ENCODE assay signal across 15 cellular contexts in genomic region chr6:149933461-149933860, GRCh38. TPM values are rescaled to one million over a fixed set of nuclear protein-coding genes. Genes with fewer than 3 reads are reported as not detected.
DNase-seq lines count a peak whose midpoint lies in the region; ATAC-seq, FAIRE-seq and TF ChIP-seq lines count a peak whose summit lies in the region.
"Had no signal": no experiment of that assay in that cellular context is flagged by ENCODE, and none has a peak within 500 bp of the region (broad histone marks: within the 10 kb centered on the region; RNA-seq: fewer than 3 reads in every experiment).

No MANE protein-coding gene starts in this region.

- no peak overlapping the region for H3K27ac Mint-ChIP-seq in glutamatergic neuron (ENCODE audit: unreplicated experiment)
- H3K27ac Mint-ChIP-seq: CD8-positive, alpha-beta T cell had no signal

- peak overlapping the region; percentile 41 for H3K4me3 Mint-ChIP-seq in glutamatergic neuron (ENCODE audit: unreplicated experiment)
- H3K4me3 Mint-ChIP-seq: CD8-positive, alpha-beta T cell had no signal

- H3K27me3 ChIP-seq in right atrium auricular region: peaks cover 15 to 27% of the 10 kb centered on the region in 2 donors

- H3K4me3 ChIP-seq in right atrium auricular region: no peak overlapping the region
- H3K4me3 ChIP-seq: BLaER1, GM12878, SJSA1 had no signal

- peaks cover 0 to 4% of the 10 kb centered on the region in 2 donors for H3K4me1 ChIP-seq in right atrium auricular region

- TF ChIP-seq POLR2A in H54 (IDR thresholded peaks at IDR 0.05; ENCODE audit: low read depth, low read length): no peak

- peaks cover 25% of the 10 kb centered on the region for H3K27me3 Mint-ChIP-seq in glutamatergic neuron (ENCODE audit: unreplicated experiment)

- DNase-seq in NCI-H2171 treated with DMSO at 0.1 percent for 48 hours (lab: John Stamatoyannopoulos, UW) (peak; percentile 7), NCI-H2171 (lab: John Stamatoyannopoulos, UW) (no peak), right atrium auricular region (ENCODE audit: low spot score) (peak; percentile 50), Right ventricle myocardium inferior (ENCODE audit: missing footprints) (no peak), glutamatergic neuron (no peak), H54 (ENCODE audit: insufficient read length, low spot score) (no peak), NCI-H1092 (lab: John Stamatoyannopoulos, UW) (no peak)
- DNase-seq: GOT3, NCI-H1436 treated with DMSO at 0.1 percent for 48 hours had no signal

- no peaks in the 10 kb centered on the region for H3K4me1 Mint-ChIP-seq in glutamatergic neuron (ENCODE audit: low read depth, unreplicated experiment)

- H3K36me3 ChIP-seq in right atrium auricular region: no peaks in the 10 kb centered on the region
- H3K36me3 ChIP-seq: BLaER1, SJSA1 had no signal

- ATAC-seq in Right ventricle myocardium inferior (no peak), GM19324 (IDR thresholded peaks at IDR 0.05; ENCODE audit: low FRiP score, unreplicated experiment) (no peak)

- no peak for FAIRE-seq in H54 (lab: Jason Lieb, UNC)

- H3K27ac ChIP-seq in right atrium auricular region: no peak overlapping the region
- H3K27ac ChIP-seq: BLaER1, RWPE1, SJSA1 had no signal

- no peaks in the 10 kb centered on the region for H3K9me3 ChIP-seq in right atrium auricular region
- H3K9me3 ChIP-seq: BLaER1, SJSA1 had no signal

- intact Hi-C loops in Right ventricle myocardium inferior (cut with DNase I): loop anchor here (10.0 kb wide), 1 partner anchor 461 kb away; no protein-coding TSS in a partner anchor

- TF ChIP-seq CTCF in right atrium auricular region (IDR thresholded peaks at IDR 0.05): no peak
- TF ChIP-seq CTCF in glutamatergic neuron (IDR thresholded peaks at IDR 0.05; ENCODE audit: partially characterized antibody, unreplicated experiment): no peak

- no peaks in the 10 kb centered on the region for H3K36me3 Mint-ChIP-seq in glutamatergic neuron (ENCODE audit: unreplicated experiment)
- H3K36me3 Mint-ChIP-seq: CD8-positive, alpha-beta T cell had no signal

- peaks cover 6% of the 10 kb centered on the region for H3K9me3 Mint-ChIP-seq in glutamatergic neuron (ENCODE audit: unreplicated experiment)
- H3K9me3 Mint-ChIP-seq: CD8-positive, alpha-beta T cell had no signal

RNA-seq across cellular contexts. Expression of gene ULBP2, which starts 8.4 kb away (rescaled TPM):
- 1 to 10 TPM in 1 of 2 donors, under 1 TPM in 1; 0.82 to 2.4 TPM for total RNA-seq in right atrium auricular region
- 1.3 TPM for total RNA-seq in Right ventricle myocardium inferior
- 5.4 TPM for total RNA-seq in glutamatergic neuron (ENCODE audit: unreplicated experiment)

RNA-seq across cellular contexts. Expression of gene RAET1G, which starts 10.5 kb away (rescaled TPM):
- total RNA-seq in right atrium auricular region (1 to 10 TPM; 1.5 to 1.6 TPM), Right ventricle myocardium inferior (0.22 TPM), glutamatergic neuron (ENCODE audit: unreplicated experiment) (not detected)
- total RNA-seq: CD8-positive, alpha-beta T cell; GM12878 had no signal

RNA-seq across cellular contexts. Expression of gene ULBP1, which starts 30.3 kb away (rescaled TPM):
- total RNA-seq in right atrium auricular region: under 1 TPM; 0.11 to 0.31 TPM
- 0.30 TPM for total RNA-seq in Right ventricle myocardium inferior
- total RNA-seq in glutamatergic neuron (ENCODE audit: unreplicated experiment): 9.3 TPM
- total RNA-seq: GM12878 had no signal

RNA-seq across cellular contexts. Expression of gene RAET1E, which starts 35.5 kb away (rescaled TPM):
- total RNA-seq in right atrium auricular region (1 to 10 TPM in 1 of 2 donors, under 1 TPM in 1; 0.52 to 4.3 TPM), Right ventricle myocardium inferior (0.27 TPM), glutamatergic neuron (ENCODE audit: unreplicated experiment) (not detected)
- total RNA-seq: CD8-positive, alpha-beta T cell; GM12878; SJSA1 had no signal

Comparison
In these comparisons a context has a peak if more than half of its experiments do, and no peak if none do; other contexts are left out.
1. DNase-seq: peak in NCI-H2171 treated with DMSO at 0.1 percent for 48 hours (single experiment) and right atrium auricular region (single experiment); none in NCI-H2171 (single experiment), Right ventricle myocardium inferior (single experiment), glutamatergic neuron (single experiment), H54 (single experiment) and NCI-H1092 (single experiment).